ENCODE assay signal across 1 cellular context in the genomic region with DNA sequence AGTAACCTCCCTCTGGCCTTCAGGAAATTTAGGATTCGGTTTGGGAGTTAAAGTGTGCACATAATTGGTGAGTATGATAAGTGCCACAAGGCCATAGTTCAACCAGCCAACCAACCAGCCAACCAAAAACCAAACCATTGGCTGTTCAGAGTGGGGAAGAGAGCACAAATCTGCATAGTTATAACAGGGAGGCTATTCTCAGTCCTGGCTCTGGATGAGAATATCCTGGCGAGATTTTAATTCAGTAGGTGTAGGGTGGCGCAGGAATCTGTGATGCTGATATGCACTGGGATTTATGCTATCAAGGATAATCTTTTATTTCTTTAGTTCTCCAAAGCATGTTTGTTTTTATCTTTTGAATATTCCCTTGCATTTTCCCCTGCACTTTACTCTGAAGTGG.
TF ChIP-seq lines count a peak whose summit lies in the region.

No MANE protein-coding gene starts in this region.

TF ChIP-seq in GM23338, 12 proteins besides CTCF, POLR2A, EP300 and RAD21:
- TF ChIP-seq ZNF114 (CRISPR knock-in tag; IDR thresholded peaks at IDR 0.05) (no peak), JUNB (IDR thresholded peaks at IDR 0.05; ENCODE audit: unreplicated experiment) (no peak), CREB1 (CRISPR knock-in tag; IDR thresholded peaks at IDR 0.05; ENCODE audit: low read depth) (no peak), NANOG (IDR thresholded peaks at IDR 0.05; ENCODE audit: borderline replicate concordance) (no peak), ETS1 (IDR thresholded peaks at IDR 0.05) (no peak), POLR2AphosphoS5 (IDR thresholded peaks at IDR 0.05; ENCODE audit: low read depth) (no peak), ZNF331 (CRISPR knock-in tag; IDR thresholded peaks at IDR 0.05; ENCODE audit: low read depth) (no peak), ZNF462 (CRISPR knock-in tag; IDR thresholded peaks at IDR 0.05) (no peak), EZH2phosphoT487 (IDR thresholded peaks at IDR 0.05; ENCODE audit: unreplicated experiment) (no peak)
TF ChIP-seq in GM23338: peak in this region for 0.
